9 cellular contexts compared by ENCODE assay signal in the genomic region with DNA sequence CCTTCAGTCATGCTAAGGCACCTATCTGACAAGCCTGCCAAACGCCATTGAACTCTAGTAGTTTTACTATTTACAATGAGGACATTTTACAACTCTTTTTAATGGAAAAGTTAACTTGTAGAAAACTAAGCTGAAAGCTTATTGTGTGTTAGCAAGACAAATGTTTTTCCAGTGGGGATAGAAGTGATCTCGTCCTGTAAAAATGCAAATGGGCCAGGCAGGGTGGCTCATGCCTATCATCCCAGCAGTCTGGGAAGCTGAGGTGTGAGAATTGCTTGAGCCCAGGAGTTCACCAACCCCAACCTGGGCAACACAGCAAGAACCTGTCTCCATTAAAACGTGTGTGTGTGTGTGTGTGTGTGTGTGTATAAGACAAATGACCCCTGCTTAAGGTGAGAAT. TPM values are rescaled to one million over a fixed set of nuclear protein-coding genes. Genes with fewer than 3 reads are reported as not detected.
DNase-seq lines count a peak whose midpoint lies in the region; ATAC-seq and TF ChIP-seq lines count a peak whose summit lies in the region.
"Had no signal": no experiment of that assay in that cellular context is flagged by ENCODE, and none has a peak within 500 bp of the region (broad histone marks: within the 10 kb centered on the region; RNA-seq: fewer than 3 reads in every experiment).

No MANE protein-coding gene starts in this region.

- intact Hi-C loops in dorsolateral prefrontal cortex (cut with DNase I): loop anchor here (2.0 to 10.0 kb wide), 5 partner anchors 41 to 481 kb away; a partner anchor contains a TSS

- peak overlapping the region; percentile 88 for H3K4me3 Mint-ChIP-seq in progenitor cell of endocrine pancreas (ENCODE audit: low read depth)

- no peak overlapping the region for H3K27ac Mint-ChIP-seq in progenitor cell of endocrine pancreas

- DNase-seq in EH (ENCODE audit: low read depth) (peak; percentile 69), NCI-H226 (peak; percentile 58), dorsolateral prefrontal cortex (no peak), progenitor cell of endocrine pancreas (ENCODE audit: low spot score, unreplicated experiment) (no peak), GF-D8 (lab: John Stamatoyannopoulos, UW) (no peak), COLO668 (lab: John Stamatoyannopoulos, UW; ENCODE audit: unreplicated experiment) (no peak), NCI-H2107 (lab: John Stamatoyannopoulos, UW) (no peak)
- DNase-seq: cerebellar nuclear complex had no signal

- peaks cover 20% of the 10 kb centered on the region for H3K4me1 Mint-ChIP-seq in progenitor cell of endocrine pancreas (ENCODE audit: low read depth)

- peak overlapping the region in 32 of 59 donors; percentile 47 to 95 (median 86) for H3K4me3 ChIP-seq in dorsolateral prefrontal cortex

- TF ChIP-seq CTCF in dorsolateral prefrontal cortex (IDR thresholded peaks at IDR 0.05 in 54 of 56, conservative IDR thresholded peaks at IDR 0.05 in 2 of 56; ENCODE audit: low read depth in 1 of 56, partially characterized antibody in 56 of 56): no peak
- TF ChIP-seq CTCF in progenitor cell of endocrine pancreas (IDR thresholded peaks at IDR 0.05; ENCODE audit: unreplicated experiment): no peak

- H3K36me3 Mint-ChIP-seq in progenitor cell of endocrine pancreas (ENCODE audit: insufficient read depth): no peaks in the 10 kb centered on the region

- H3K27me3 ChIP-seq in dorsolateral prefrontal cortex: no peaks in the 10 kb centered on the region

- H3K27me3 Mint-ChIP-seq in progenitor cell of endocrine pancreas: peaks cover 30% of the 10 kb centered on the region

- no peak for ATAC-seq in GM19467 (IDR thresholded peaks at IDR 0.05; ENCODE audit: unreplicated experiment)

- H3K9me3 Mint-ChIP-seq in progenitor cell of endocrine pancreas (ENCODE audit: low read depth): no peaks in the 10 kb centered on the region

- H3K27ac ChIP-seq in dorsolateral prefrontal cortex: peak overlapping the region in 6 of 59 donors; percentile 72 to 94 (median 89)

RNA-seq across cellular contexts. Expression of a gene that starts 1.2 kb away (rescaled TPM):
- total RNA-seq in dorsolateral prefrontal cortex (10 to 100 TPM; 43.2 to 95.6 (median 64.3) TPM), progenitor cell of endocrine pancreas (45.6 and 47.8 TPM in 2 replicates)

Comparison
In these comparisons a context has a peak if more than half of its experiments do, and no peak if none do; other contexts are left out.
1. DNase-seq: peak in EH (single experiment) and NCI-H226 (single experiment); none in dorsolateral prefrontal cortex (0 of 10), progenitor cell of endocrine pancreas (single experiment), GF-D8 (single experiment), COLO668 (single experiment) and NCI-H2107 (single experiment).